Comparison of ENCODE assay signal across 1 cellular context in the genomic region with DNA sequence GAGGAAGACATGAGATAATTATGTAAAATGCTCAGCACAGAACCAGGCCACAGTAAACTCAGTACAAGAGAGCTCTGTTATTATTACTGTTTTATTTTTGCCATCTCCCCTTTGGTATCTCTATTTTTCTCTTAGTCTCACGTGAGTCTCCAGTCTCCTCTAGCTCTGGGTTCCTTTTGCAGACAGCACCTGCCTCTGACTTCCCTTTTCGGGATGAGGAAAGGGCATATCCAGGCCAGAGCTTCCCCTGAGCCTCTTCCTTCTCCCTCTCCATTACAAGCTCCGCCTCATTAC.
TF ChIP-seq lines count a peak whose summit lies in the region.

No MANE protein-coding gene starts in this region.

TF ChIP-seq in SK-N-SH treated with all-trans-retinoic acid at 6 μM for 48 hours, 23 proteins besides CTCF, POLR2A, EP300 and RAD21 (continued from another document):
- TF ChIP-seq, protein P1, sequence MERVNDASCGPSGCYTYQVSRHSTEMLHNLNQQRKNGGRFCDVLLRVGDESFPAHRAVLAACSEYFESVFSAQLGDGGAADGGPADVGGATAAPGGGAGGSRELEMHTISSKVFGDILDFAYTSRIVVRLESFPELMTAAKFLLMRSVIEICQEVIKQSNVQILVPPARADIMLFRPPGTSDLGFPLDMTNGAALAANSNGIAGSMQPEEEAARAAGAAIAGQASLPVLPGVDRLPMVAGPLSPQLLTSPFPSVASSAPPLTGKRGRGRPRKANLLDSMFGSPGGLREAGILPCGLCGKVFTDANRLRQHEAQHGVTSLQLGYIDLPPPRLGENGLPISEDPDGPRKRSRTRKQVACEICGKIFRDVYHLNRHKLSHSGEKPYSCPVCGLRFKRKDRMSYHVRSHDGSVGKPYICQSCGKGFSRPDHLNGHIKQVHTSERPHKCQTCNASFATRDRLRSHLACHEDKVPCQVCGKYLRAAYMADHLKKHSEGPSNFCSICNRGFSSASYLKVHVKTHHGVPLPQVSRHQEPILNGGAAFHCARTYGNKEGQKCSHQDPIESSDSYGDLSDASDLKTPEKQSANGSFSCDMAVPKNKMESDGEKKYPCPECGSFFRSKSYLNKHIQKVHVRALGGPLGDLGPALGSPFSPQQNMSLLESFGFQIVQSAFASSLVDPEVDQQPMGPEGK (CRISPR knock-in tag; IDR thresholded peaks at IDR 0.05; ENCODE audit: borderline replicate concordance): no peak
